Comparison of ENCODE assay signal across 1 cellular context in genomic region chr6:14273196-14273595, GRCh38.
TF ChIP-seq lines count a peak whose summit lies in the region.

No MANE protein-coding gene starts in this region.

TF ChIP-seq in GM23338, 12 proteins besides CTCF, POLR2A, EP300 and RAD21:
- peak; percentile 84 for TF ChIP-seq ZNF462 (CRISPR knock-in tag; IDR thresholded peaks at IDR 0.05)
- TF ChIP-seq EZH2phosphoT487 (IDR thresholded peaks at IDR 0.05; ENCODE audit: unreplicated experiment) = no peak
- TF ChIP-seq JUNB (IDR thresholded peaks at IDR 0.05; ENCODE audit: unreplicated experiment) = no peak
- TF ChIP-seq ETS1 (IDR thresholded peaks at IDR 0.05) = no peak
- TF ChIP-seq EZH2 (IDR thresholded peaks at IDR 0.05; ENCODE audit: low read depth, unreplicated experiment) = no peak
- no peak for TF ChIP-seq POLR2AphosphoS5 (IDR thresholded peaks at IDR 0.05; ENCODE audit: low read depth)
- TF ChIP-seq REST (IDR thresholded peaks at IDR 0.05; ENCODE audit: unreplicated experiment) = no peak
- TF ChIP-seq STAT1 (IDR thresholded peaks at IDR 0.05; ENCODE audit: unreplicated experiment) = no peak
- TF ChIP-seq CREB1 (CRISPR knock-in tag; IDR thresholded peaks at IDR 0.05; ENCODE audit: low read depth) = no peak
- peak; percentile 94 for TF ChIP-seq NANOG (IDR thresholded peaks at IDR 0.05; ENCODE audit: borderline replicate concordance)
- no peak for TF ChIP-seq ZNF331 (CRISPR knock-in tag; IDR thresholded peaks at IDR 0.05; ENCODE audit: low read depth)
- no peak for TF ChIP-seq ZNF114 (CRISPR knock-in tag; IDR thresholded peaks at IDR 0.05)
